In genomic region chr12:6769003-6769389, GRCh38 we compare ENCODE assay signal across 1 cellular context.
TF ChIP-seq lines count a peak whose summit lies in the region.

No MANE protein-coding gene starts in this region.

TF ChIP-seq in K562, 482 proteins besides CTCF, POLR2A, EP300 and RAD21:
- TF ChIP-seq ZNF282 (CRISPR knock-in tag; IDR thresholded peaks at IDR 0.05): no peak
- TF ChIP-seq RBM39 (optimal IDR thresholded peaks at IDR 0.05; ENCODE audit: low read depth, low read length): no peak
- peak; percentile 48 for TF ChIP-seq PRDM10 (IDR thresholded peaks at IDR 0.05; ENCODE audit: partially characterized antibody)
